ENCODE assay signal across 7 cellular contexts in the genomic region with DNA sequence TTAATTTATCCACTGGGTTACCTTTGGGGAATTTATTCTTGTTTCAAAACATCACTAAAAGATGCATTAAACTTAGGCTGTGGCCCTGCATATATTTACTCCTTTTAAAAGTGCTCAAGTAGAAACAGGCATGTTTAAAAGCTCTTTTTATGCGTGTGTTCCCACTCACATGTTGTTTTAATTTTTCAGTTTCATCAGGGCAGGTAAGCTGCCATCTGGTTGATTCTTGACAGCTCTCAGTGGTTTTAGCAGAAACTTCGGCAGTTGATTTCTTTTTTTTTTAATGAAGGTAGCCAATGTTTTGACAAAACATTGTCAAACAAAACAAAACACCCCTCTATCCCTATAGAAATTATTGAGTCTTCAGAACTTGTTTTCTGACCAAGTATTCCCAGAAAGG.
"Had no signal": no experiment of that assay in that cellular context is flagged by ENCODE, and none has a peak within 500 bp of the region (broad histone marks: within the 10 kb centered on the region; RNA-seq: fewer than 3 reads in every experiment).

No MANE protein-coding gene starts in this region.

- H3K9me3 ChIP-seq: HAP-1 had no signal

- H3K27ac Mint-ChIP-seq: HFFc6 had no signal

- ATAC-seq: HCT116 had no signal

- DNase-seq: GOT3, H7, HFFc6, IMR-90, KBM-7 had no signal

- H3K36me3 ChIP-seq: HAP-1 had no signal

- H3K4me3 Mint-ChIP-seq: HFFc6 had no signal

- H3K4me1 ChIP-seq: HAP-1 had no signal

- H3K4me3 ChIP-seq: HAP-1 had no signal
